In genomic region chr10:21499910-21500577, GRCh38 we compare ENCODE assay signal across 9 cellular contexts. TPM values are rescaled to one million over a fixed set of nuclear protein-coding genes. Genes with fewer than 3 reads are reported as not detected.
DNase-seq lines count a peak whose midpoint lies in the region; ATAC-seq and TF ChIP-seq lines count a peak whose summit lies in the region.
"Had no signal": no experiment of that assay in that cellular context is flagged by ENCODE, and none has a peak within 500 bp of the region (broad histone marks: within the 10 kb centered on the region; RNA-seq: fewer than 3 reads in every experiment).

No MANE protein-coding gene starts in this region.

- peak overlapping the region; percentile 63 for H3K4me2 ChIP-seq in skeletal muscle satellite cell (ENCODE audit: low read length)

- peaks cover 19% of the 10 kb centered on the region for H3K27me3 ChIP-seq in skeletal muscle satellite cell (ENCODE audit: control insufficient read depth, insufficient read depth, low read length)
- H3K27me3 ChIP-seq in uterus = no peaks in the 10 kb centered on the region

- ATAC-seq in activated naive CD8-positive, alpha-beta T cell treated with anti-CD3 and anti-CD28 coated beads, Interleukin-2, amount 10 ng/mL, durations not matched to agents 7 days and 5 days (ENCODE audit: low read depth) = no peak

- H3K36me3 ChIP-seq in skeletal muscle satellite cell (ENCODE audit: insufficient read depth, low read length) = no peaks in the 10 kb centered on the region
- H3K36me3 ChIP-seq in uterus = no peaks in the 10 kb centered on the region

- TF ChIP-seq CTCF in uterus (IDR thresholded peaks at IDR 0.05) = no peak

- DNase-seq in HK-2 (ENCODE audit: unreplicated experiment) (peak; percentile 18), uterus (no peak), D341Med (ENCODE audit: low spot score) (no peak), NCI-H2171 (lab: John Stamatoyannopoulos, UW) (no peak), NCI-H524 (lab: John Stamatoyannopoulos, UW) (no peak)
- DNase-seq in activated naive CD8-positive, alpha-beta T cell treated with anti-CD3 and anti-CD28 coated beads, Interleukin-2, amount 10 ng/mL, durations not matched to agents 7 days and 5 days = peak; percentile 47

- peak overlapping the region; percentile 58 for H3K4me3 ChIP-seq in iPS-18c (ENCODE audit: insufficient read depth, low read depth, low read length)
- H3K4me3 ChIP-seq in skeletal muscle satellite cell (ENCODE audit: low read length) = no peak overlapping the region
- H3K4me3 ChIP-seq in uterus = no peak overlapping the region

- H3K4me1 ChIP-seq in skeletal muscle satellite cell (ENCODE audit: control insufficient read depth, insufficient read depth, low read length) (peaks cover 7% of the 10 kb centered on the region), uterus (peaks cover 0 to 4% of the 10 kb centered on the region in 2 donors)

- H3K4me1 Mint-ChIP-seq in activated naive CD8-positive, alpha-beta T cell treated with anti-CD3 and anti-CD28 coated beads, Interleukin-2, amount 10 ng/mL, durations not matched to agents 7 days and 5 days = peaks cover 9% of the 10 kb centered on the region

- no peaks in the 10 kb centered on the region for H3K9me3 ChIP-seq in iPS-18c (ENCODE audit: control insufficient read depth, insufficient read depth, low read length)
- no peaks in the 10 kb centered on the region for H3K9me3 ChIP-seq in skeletal muscle satellite cell (replicated peaks; ENCODE audit: low read length)
- H3K9me3 ChIP-seq in uterus = no peaks in the 10 kb centered on the region

- intact Hi-C loops in uterus (cut with DNase I; ENCODE audit: low total_unique reads) = loop anchor here (5.0 to 10.0 kb wide), 2 partner anchors 237 to 825 kb away; partner anchors contain the start of gene BMI1

- POLR2A ChIA-PET in activated naive CD8-positive, alpha-beta T cell treated with anti-CD3 and anti-CD28 coated beads, Interleukin-2, amount 10 ng/mL, durations not matched to agents 7 days and 5 days (lab: Charles Lee) = interaction anchor here (0.6 kb wide), 1 partner anchor 453 kb away, joined by 3 read pairs; no protein-coding TSS in a partner anchor

- TF ChIP-seq POLR2A in uterus (IDR thresholded peaks at IDR 0.05) = no peak

- no peaks in the 10 kb centered on the region for H3K36me3 Mint-ChIP-seq in activated naive CD8-positive, alpha-beta T cell treated with anti-CD3 and anti-CD28 coated beads, Interleukin-2, amount 10 ng/mL, durations not matched to agents 7 days and 5 days

- H3K27ac Mint-ChIP-seq in activated naive CD8-positive, alpha-beta T cell treated with anti-CD3 and anti-CD28 coated beads, Interleukin-2, amount 10 ng/mL, durations not matched to agents 7 days and 5 days = no peak overlapping the region

- no peak overlapping the region for H3K27ac ChIP-seq in uterus
- H3K27ac ChIP-seq: VCaP had no signal

- peaks cover 82% of the 10 kb centered on the region for H3K27me3 Mint-ChIP-seq in activated naive CD8-positive, alpha-beta T cell treated with anti-CD3 and anti-CD28 coated beads, Interleukin-2, amount 10 ng/mL, durations not matched to agents 7 days and 5 days

- H3K9ac ChIP-seq in skeletal muscle satellite cell (ENCODE audit: low read depth, low read length) = no peak overlapping the region

- peak overlapping the region; percentile 10 for H3K4me3 Mint-ChIP-seq in activated naive CD8-positive, alpha-beta T cell treated with anti-CD3 and anti-CD28 coated beads, Interleukin-2, amount 10 ng/mL, durations not matched to agents 7 days and 5 days

- H3K9me3 Mint-ChIP-seq in activated naive CD8-positive, alpha-beta T cell treated with anti-CD3 and anti-CD28 coated beads, Interleukin-2, amount 10 ng/mL, durations not matched to agents 7 days and 5 days = no peaks in the 10 kb centered on the region

RNA-seq across cellular contexts. Expression of gene SKIDA1, which starts 25.4 kb away (rescaled TPM):
- under 1 TPM; 0.09 to 0.58 TPM for total RNA-seq in activated naive CD8-positive, alpha-beta T cell treated with anti-CD3 and anti-CD28 coated beads, Interleukin-2, amount 10 ng/mL, durations not matched to agents 7 days and 5 days
- 0.25 and 0.44 TPM in 2 replicates for total RNA-seq in skeletal muscle satellite cell (2012; rRNA removed)
- 1 to 10 TPM in 2 of 4 donors, under 1 TPM in 1, not detected in 1; 0.26 to 4.9 (median 1.6) TPM for total RNA-seq in uterus

RNA-seq across cellular contexts. Expression of gene MLLT10, which starts 34.0 kb away (rescaled TPM):
- total RNA-seq in activated naive CD8-positive, alpha-beta T cell treated with anti-CD3 and anti-CD28 coated beads, Interleukin-2, amount 10 ng/mL, durations not matched to agents 7 days and 5 days = 10 to 100 TPM; 50.0 to 58.0 TPM
- 21.0 and 29.3 TPM in 2 replicates for total RNA-seq in skeletal muscle satellite cell (2012; rRNA removed)
- 10 to 100 TPM; 34.1 to 71.2 (median 59.8) TPM for total RNA-seq in uterus

Comparison
In these comparisons a context has a peak if more than half of its experiments do, and no peak if none do; other contexts are left out.
1. DNase-seq: peak in HK-2 (single experiment) and activated naive CD8-positive, alpha-beta T cell treated with anti-CD3 and anti-CD28 coated beads, Interleukin-2, amount 10 ng/mL, durations not matched to agents 7 days and 5 days (single experiment); none in uterus (0 of 2), D341Med (single experiment), NCI-H2171 (single experiment) and NCI-H524 (0 of 2).